21 cellular contexts compared by ENCODE assay signal in genomic region chr12:73589220-73589619, GRCh38.
"Had no signal": no experiment of that assay in that cellular context is flagged by ENCODE, and none has a peak within 500 bp of the region (broad histone marks: within the 10 kb centered on the region; RNA-seq: fewer than 3 reads in every experiment).

No MANE protein-coding gene starts in this region.

- H3K4me1 Mint-ChIP-seq: naive thymus-derived CD8-positive, alpha-beta T cell; stimulated activated memory B cell treated with anti-CD40 and anti-IgM and Interleukin-4, amounts not matched to agents 10 μg/mL and 1 μg/mL and 100 μg/mL, for 72 hours had no signal

- H3K27ac Mint-ChIP-seq: naive thymus-derived CD8-positive, alpha-beta T cell; stimulated activated memory B cell treated with anti-CD40 and anti-IgM and Interleukin-4, amounts not matched to agents 10 μg/mL and 1 μg/mL and 100 μg/mL, for 72 hours; stimulated activated naive CD8-positive, alpha-beta T cell treated with anti-CD3 and anti-CD28 coated beads, Interleukin-15, Interleukin-2, amounts not matched to agents 100 ng/mL and 50 ng/mL, for 24 hours had no signal

- H3K9me3 ChIP-seq: gastrocnemius medialis, mucosa of descending colon, neutrophil, psoas muscle, right lobe of liver, tibial artery, upper lobe of left lung, uterus had no signal

- DNase-seq: effector CD4-positive, alpha-beta T cell; gastrocnemius medialis; islet precursor cell; mammary epithelial cell; mucosa of descending colon; naive thymus-derived CD8-positive, alpha-beta T cell; psoas muscle; retina; right lobe of liver; spleen; stimulated activated CD4-positive, alpha-beta T cell treated with anti-CD3 and anti-CD28 coated beads, Interleukin-15, amount 100 ng/mL, for 24 hours; stimulated activated CD4-positive, alpha-beta T cell treated with anti-CD3 and anti-CD28 coated beads, Interleukin-1b, Interleukin-23, amount 100 ng/mL, for 48 hours; stimulated activated CD4-positive, alpha-beta T cell treated with anti-CD3 and anti-CD28 coated beads, Interleukin-4, amount 100 ng/mL, for 24 hours; tibial artery; upper lobe of left lung; uterus had no signal

- H3K36me3 Mint-ChIP-seq: naive thymus-derived CD8-positive, alpha-beta T cell; stimulated activated memory B cell treated with anti-CD40 and anti-IgM and Interleukin-4, amounts not matched to agents 10 μg/mL and 1 μg/mL and 100 μg/mL, for 72 hours had no signal

- H3K27me3 ChIP-seq: gastrocnemius medialis, neutrophil, right lobe of liver, spleen, tibial artery, upper lobe of left lung, uterus had no signal

- H3K4me1 ChIP-seq: gastrocnemius medialis, psoas muscle, right lobe of liver, spleen, tibial artery, upper lobe of left lung, uterus had no signal

- H3K4me3 ChIP-seq: gastrocnemius medialis, mucosa of descending colon, psoas muscle, right lobe of liver, spleen, tibial artery, upper lobe of left lung, uterus had no signal

- H3K27me3 Mint-ChIP-seq: naive thymus-derived CD8-positive, alpha-beta T cell; stimulated activated memory B cell treated with anti-CD40 and anti-IgM and Interleukin-4, amounts not matched to agents 10 μg/mL and 1 μg/mL and 100 μg/mL, for 72 hours; stimulated activated naive CD8-positive, alpha-beta T cell treated with anti-CD3 and anti-CD28 coated beads, Interleukin-15, Interleukin-2, amounts not matched to agents 100 ng/mL and 50 ng/mL, for 24 hours had no signal

- H3K4me3 Mint-ChIP-seq: naive thymus-derived CD8-positive, alpha-beta T cell; stimulated activated memory B cell treated with anti-CD40 and anti-IgM and Interleukin-4, amounts not matched to agents 10 μg/mL and 1 μg/mL and 100 μg/mL, for 72 hours; stimulated activated naive CD8-positive, alpha-beta T cell treated with anti-CD3 and anti-CD28 coated beads, Interleukin-15, Interleukin-2, amounts not matched to agents 100 ng/mL and 50 ng/mL, for 24 hours had no signal

- H3K36me3 ChIP-seq: gastrocnemius medialis, neutrophil, right lobe of liver, spleen, tibial artery, upper lobe of left lung, uterus had no signal

- H3K27ac ChIP-seq: gastrocnemius medialis, neutrophil, psoas muscle, right lobe of liver, spleen, tibial artery, upper lobe of left lung, uterus had no signal

- ATAC-seq: esophagus mucosa; gastrocnemius medialis; left lobe of liver; mucosa of descending colon; naive thymus-derived CD8-positive, alpha-beta T cell; psoas muscle; right lobe of liver; stimulated activated memory B cell treated with anti-CD40 and anti-IgM and Interleukin-4, amounts not matched to agents 10 μg/mL and 1 μg/mL and 100 μg/mL, for 72 hours had no signal
